ENCODE assay signal across 9 cellular contexts in genomic region chr7:26151650-26151952, GRCh38. TPM values are rescaled to one million over a fixed set of nuclear protein-coding genes. Genes with fewer than 3 reads are reported as not detected.
DNase-seq lines count a peak whose midpoint lies in the region; ATAC-seq, FAIRE-seq and TF ChIP-seq lines count a peak whose summit lies in the region.
"Had no signal": no experiment of that assay in that cellular context is flagged by ENCODE, and none has a peak within 500 bp of the region (broad histone marks: within the 10 kb centered on the region; RNA-seq: fewer than 3 reads in every experiment).

No MANE protein-coding gene starts in this region.

- H3K36me3 ChIP-seq in small intestine (ENCODE audit: control insufficient read depth in 2 of 2, insufficient read depth in 2 of 2, low read length in 2 of 2) = no peaks in the 10 kb centered on the region

- TF ChIP-seq CTCF in WI38 (IDR thresholded peaks at IDR 0.05; ENCODE audit: low read depth, low read length) = no peak

- H3K4me3 ChIP-seq in WI38 (ENCODE audit: low read depth, low read length) (peak overlapping the region; percentile 66), iPS-11a (ENCODE audit: low read depth, low read length) (peak overlapping the region; percentile 84), small intestine (ENCODE audit: low read depth in 1 of 2, low read length in 2 of 2) (peak overlapping the region; percentile 34 to 57)

- peaks cover 2 to 9% of the 10 kb centered on the region in 2 donors for H3K4me1 ChIP-seq in small intestine (ENCODE audit: control insufficient read depth in 2 of 2, insufficient read depth in 1 of 2, low read depth in 1 of 2, low read length in 1 of 2)

- no peak for FAIRE-seq in small intestine (lab: Jason Lieb, UNC)
- FAIRE-seq: A204.1 had no signal

- H3K27me3 ChIP-seq in small intestine (ENCODE audit: control insufficient read depth in 2 of 2, insufficient read depth in 2 of 2, low read length in 2 of 2) = no peaks in the 10 kb centered on the region

- 52 to 65% (median 63%) methylated on average over 10 of the region's 10 CpGs for WGBS in small intestine, 3 donors

- DNase-seq in NCI-H1092 treated with DMSO at 0.1 percent for 48 hours (lab: John Stamatoyannopoulos, UW) = peak; percentile 60
- no peak for DNase-seq in NCI-H1092 (lab: John Stamatoyannopoulos, UW)
- no peak for DNase-seq in small intestine
- DNase-seq in HK-2 (ENCODE audit: unreplicated experiment) = no peak
- DNase-seq in 8988T = no peak

- H3K9me3 ChIP-seq in small intestine (ENCODE audit: control insufficient read depth, low read depth) = no peaks in the 10 kb centered on the region

- no peak for ATAC-seq in GM18511 (IDR thresholded peaks at IDR 0.05; ENCODE audit: unreplicated experiment)

- peak overlapping the region; percentile 34 to 66 for H3K27ac ChIP-seq in small intestine (ENCODE audit: low read depth in 1 of 2, low read length in 1 of 2)

RNA-seq across cellular contexts. Expression of gene NFE2L3, which starts 0.4 kb away (rescaled TPM):
- 10 to 100 TPM in 1 of 3 donors, 1 to 10 TPM in 2; 1.8 to 12.5 (median 2.7) TPM for polyA plus RNA-seq in small intestine

RNA-seq across cellular contexts. Expression of gene HNRNPA2B1, which starts 48.9 kb away (rescaled TPM):
- 1,000 to 10,000 TPM in 1 of 3 donors, 100 to 1,000 TPM in 2; 495 to 1,007 (median 600) TPM for polyA plus RNA-seq in small intestine

RNA-seq across cellular contexts. Expression of gene CBX3, which starts 49.9 kb away (rescaled TPM):
- 100 to 1,000 TPM; 145 to 181 (median 177) TPM for polyA plus RNA-seq in small intestine
